ENCODE assay signal across 6 cellular contexts in genomic region chr16:30996324-30996999, GRCh38. TPM values are rescaled to one million over a fixed set of nuclear protein-coding genes. Genes with fewer than 3 reads are reported as not detected.
DNase-seq lines count a peak whose midpoint lies in the region; ATAC-seq and TF ChIP-seq lines count a peak whose summit lies in the region.

No MANE protein-coding gene starts in this region.

- no peaks in the 10 kb centered on the region for H3K36me3 ChIP-seq in vagina

- intact Hi-C loops in left ventricle myocardium superior (cut with micrococcal nuclease) (no loop called here), vagina (cut with DNase I) (loop anchor here (2.0 kb wide), 1 partner anchor 36 kb away; the partner anchor contains the start of gene STX4)

- TF ChIP-seq POLR2A in NB4 (IDR thresholded peaks at IDR 0.05; ENCODE audit: extremely low read depth, insufficient read length) (no peak), vagina (IDR thresholded peaks at IDR 0.05) (no peak)

- peak; percentile 64 for DNase-seq in ACHN
- DNase-seq in NB4 (ENCODE audit: low read depth), result no peak
- DNase-seq in left ventricle myocardium superior, result no peak
- no peak for DNase-seq in vagina (ENCODE audit: extremely low spot score in 2 of 2)
- DNase-seq in NCI-H69 (lab: John Stamatoyannopoulos, UW), result no peak

- ATAC-seq in left ventricle myocardium superior (peak; percentile 17), HG03045 (IDR thresholded peaks at IDR 0.05; ENCODE audit: unreplicated experiment) (no peak)

- H3K27me3 ChIP-seq in vagina, result no peaks in the 10 kb centered on the region

- peaks cover 23% of the 10 kb centered on the region for H3K4me1 ChIP-seq in vagina

- peak overlapping the region; percentile 76 for H3K27ac ChIP-seq in vagina

- in situ Hi-C loops in ACHN (cut with HindIII; ENCODE audit: low pct_ligation_motif_present, low pct_unique_long_range_greater_than_20kb, low sequenced_read_pairs), result no loop called here

- H3K4me3 ChIP-seq in NB4 (ENCODE audit: low read depth, low read length) (peak overlapping the region; percentile 69), vagina (peak overlapping the region; percentile 44 to 61)

- no peaks in the 10 kb centered on the region for H3K9me3 ChIP-seq in vagina

- TF ChIP-seq CTCF in NB4 (IDR thresholded peaks at IDR 0.05; ENCODE audit: low read depth, low read length) (no peak), vagina (IDR thresholded peaks at IDR 0.05) (no peak)

RNA-seq across cellular contexts. Expression of gene HSD3B7, which starts 11.5 kb away (rescaled TPM):
- 7.4 TPM for total RNA-seq in left ventricle myocardium superior
- 14.5 TPM for total RNA-seq in vagina

RNA-seq across cellular contexts. Expression of gene STX1B, which starts 14.0 kb away (rescaled TPM):
- total RNA-seq in left ventricle myocardium superior (0.40 TPM), vagina (4.7 TPM)

RNA-seq across cellular contexts. Expression of gene STX4, which starts 36.9 kb away (rescaled TPM):
- total RNA-seq in left ventricle myocardium superior, result 42.4 TPM
- 42.5 TPM for total RNA-seq in vagina

RNA-seq across cellular contexts. Expression of gene SETD1A, which starts 38.9 kb away (rescaled TPM):
- total RNA-seq in left ventricle myocardium superior, result 11.0 TPM
- 10.6 TPM for total RNA-seq in vagina

RNA-seq across cellular contexts. Expression of gene ORAI3, which starts 47.6 kb away (rescaled TPM):
- 10.8 TPM for total RNA-seq in left ventricle myocardium superior
- 27.0 TPM for total RNA-seq in vagina
